Comparison of ENCODE assay signal across 22 cellular contexts in genomic region chr7:151511946-151512345, GRCh38. TPM values are rescaled to one million over a fixed set of nuclear protein-coding genes. Genes with fewer than 3 reads are reported as not detected.
DNase-seq lines count a peak whose midpoint lies in the region; ATAC-seq, FAIRE-seq and TF ChIP-seq lines count a peak whose summit lies in the region.
"Had no signal": no experiment of that assay in that cellular context is flagged by ENCODE, and none has a peak within 500 bp of the region (broad histone marks: within the 10 kb centered on the region; RNA-seq: fewer than 3 reads in every experiment).

No MANE protein-coding gene starts in this region.

- H3K9me3 ChIP-seq in heart left ventricle (no peaks in the 10 kb centered on the region), K562 (replicated peaks; ENCODE audit: control insufficient read depth, insufficient read depth, low read depth, low read length) (no peaks in the 10 kb centered on the region), testis (no peaks in the 10 kb centered on the region)
- H3K9me3 ChIP-seq: vagina had no signal

- 68 to 79% (median 71%) methylated on average over 4 of the region's 4 CpGs for WGBS in heart left ventricle, 4 donors
- 93% methylated on average over 4 of the region's 4 CpGs for WGBS in K562 (ENCODE audit: insufficient coverage, low coverage, missing lambda C conversion rate)
- WGBS in testis, 2 donors, result 61 to 83% methylated on average over 4 of the region's 4 CpGs

- no peak for FAIRE-seq in K562 (lab: Jason Lieb, UNC)

- H3K4me3 ChIP-seq in heart left ventricle, result no peak overlapping the region
- H3K4me3 ChIP-seq in K562, result no peak overlapping the region
- H3K4me3 ChIP-seq in testis, result no peak overlapping the region
- H3K4me3 ChIP-seq: smooth muscle cell, vagina had no signal

- no peak overlapping the region for H3K4me2 ChIP-seq in K562 (ENCODE audit: insufficient read depth, low read length)
- H3K4me2 ChIP-seq: smooth muscle cell had no signal

- TF ChIP-seq CTCF in heart left ventricle (IDR thresholded peaks at IDR 0.05) (no peak), K562 (IDR thresholded peaks at IDR 0.05 in 2 of 3, conservative IDR thresholded peaks at IDR 0.05 in 1 of 3; ENCODE audit: insufficient read depth in 2 of 3, low read depth in 1 of 3, low read length in 3 of 3) (no peak), testis (IDR thresholded peaks at IDR 0.05) (no peak)

- no peak overlapping the region for H3K27ac Mint-ChIP-seq in activated CD8-positive, alpha-beta memory T cell treated with anti-CD3 and anti-CD28 coated beads, Interleukin-2, amount 10 ng/mL, durations not matched to agents 7 days and 5 days
- H3K27ac Mint-ChIP-seq: IgD-negative memory B cell, nephron had no signal

- peak; percentile 14 for ATAC-seq in Right ventricle myocardium inferior
- ATAC-seq in heart left ventricle, result no peak
- ATAC-seq in K562, result no peak
- ATAC-seq in activated CD8-positive, alpha-beta memory T cell treated with anti-CD3 and anti-CD28 coated beads, Interleukin-2, amount 10 ng/mL, durations not matched to agents 7 days and 5 days, result no peak
- ATAC-seq in GM18502 (IDR thresholded peaks at IDR 0.05; ENCODE audit: poor library complexity, unreplicated experiment), result no peak
- ATAC-seq in GM19463 (IDR thresholded peaks at IDR 0.05; ENCODE audit: unreplicated experiment), result no peak

- H3K4me1 ChIP-seq in heart left ventricle (peaks cover 2 to 98% (median 64%) of the 10 kb centered on the region in 12 donors), K562 (replicated peaks in 1 of 2; ENCODE audit: control insufficient read depth in 2 of 2, insufficient read depth in 2 of 2, low read length in 2 of 2) (peaks cover 6 to 38% of the 10 kb centered on the region in 2 experiments), testis (peaks cover 23% of the 10 kb centered on the region)

- no peak for TF ChIP-seq RAD21 in K562 (CRISPR knock-in tag; conservative IDR thresholded peaks at IDR 0.05 in 1 of 2, IDR thresholded peaks at IDR 0.05 in 1 of 2)

- in situ Hi-C loops in K562 (cut with MboI), result no loop called here

- H3K27me3 ChIP-seq in heart left ventricle (no peaks in the 10 kb centered on the region), K562 (ENCODE audit: control insufficient read depth in 2 of 2, insufficient read depth in 2 of 2, low read length in 2 of 2) (no peaks in the 10 kb centered on the region), testis (no peaks in the 10 kb centered on the region)
- H3K27me3 ChIP-seq: vagina had no signal

- H3K36me3 ChIP-seq in heart left ventricle (no peaks in the 10 kb centered on the region), K562 (ENCODE audit: control insufficient read depth, insufficient read depth, low read length) (peaks cover 44% of the 10 kb centered on the region), testis (ENCODE audit: low read depth, missing control alignments) (no peaks in the 10 kb centered on the region)
- H3K36me3 ChIP-seq: vagina had no signal

- CTCF ChIA-PET in K562 (lab: Yijun Ruan, JAX; ENCODE audit: low intra/inter-chr PET ratio), result no interaction called here
- CTCF ChIA-PET in activated CD8-positive, alpha-beta memory T cell treated with anti-CD3 and anti-CD28 coated beads, Interleukin-2, amount 10 ng/mL, durations not matched to agents 7 days and 5 days (lab: Charles Lee), result no interaction called here

- H4K20me1 ChIP-seq in K562 (replicated peaks; ENCODE audit: control insufficient read depth, insufficient read depth, low read length), result peaks cover 76% of the 10 kb centered on the region

- no peak for TF ChIP-seq EP300 in K562 (IDR thresholded peaks at IDR 0.05; ENCODE audit: low read length)

- no peak overlapping the region for H2AFZ ChIP-seq in K562 (ENCODE audit: low read depth, low read length)

- POLR2A ChIA-PET in K562 (lab: Yijun Ruan, JAX), result no interaction called here

- no peak overlapping the region for H3K9ac ChIP-seq in K562 (ENCODE audit: insufficient read depth in 1 of 2, low read depth in 2 of 2, low read length in 2 of 2)

- peaks cover 100% of the 10 kb centered on the region for H3K79me2 ChIP-seq in K562 (ENCODE audit: control insufficient read depth, insufficient read depth, low read length)

- TF ChIP-seq POLR2A in heart left ventricle (IDR thresholded peaks at IDR 0.05) (no peak), K562 (conservative IDR thresholded peaks at IDR 0.05) (no peak), testis (IDR thresholded peaks at IDR 0.05) (no peak)

- intact Hi-C loops in Right ventricle myocardium inferior (cut with DNase I), result no loop called here
- intact Hi-C loops in heart left ventricle (cut with DNase I), result loop anchor here in 4 of 10 donors (5.0 to 10.0 kb wide), 3 partner anchors 40 to 1067 kb away; no protein-coding TSS in a partner anchor
- intact Hi-C loops in K562 (cut with micrococcal nuclease), result no loop called here
- intact Hi-C loops in testis (cut with DNase I; ENCODE audit: low total_unique reads), result no loop called here

- H3K4me3 Mint-ChIP-seq in activated CD8-positive, alpha-beta memory T cell treated with anti-CD3 and anti-CD28 coated beads, Interleukin-2, amount 10 ng/mL, durations not matched to agents 7 days and 5 days, result no peak overlapping the region
- H3K4me3 Mint-ChIP-seq: IgD-negative memory B cell, nephron had no signal

- no peaks in the 10 kb centered on the region for H3K27me3 Mint-ChIP-seq in activated CD8-positive, alpha-beta memory T cell treated with anti-CD3 and anti-CD28 coated beads, Interleukin-2, amount 10 ng/mL, durations not matched to agents 7 days and 5 days
- H3K27me3 Mint-ChIP-seq: CD4-positive, CD25-positive, alpha-beta regulatory T cell; IgD-negative memory B cell had no signal

- DNase-seq in Right ventricle myocardium inferior (ENCODE audit: missing footprints), result no peak
- no peak for DNase-seq in heart left ventricle
- DNase-seq in K562 (ENCODE audit: extremely low read depth in 1 of 4, low spot score in 3 of 4), result no peak
- peak; percentile 68 for DNase-seq in iris pigment epithelial cell (ENCODE audit: low read depth)
- no peak for DNase-seq in testis
- no peak for DNase-seq in activated CD8-positive, alpha-beta memory T cell treated with anti-CD3 and anti-CD28 coated beads, Interleukin-2, amount 10 ng/mL, durations not matched to agents 7 days and 5 days
- DNase-seq: activated CD4-positive, alpha-beta T cell treated with anti-CD3 and anti-CD28 coated beads for 48 hours; activated gamma-delta T cell; amniotic stem cell; CD4-positive, CD25-positive, alpha-beta regulatory T cell; DMS79; effector CD8-positive, alpha-beta T cell; NCI-H2029; NCI-H446 treated with DMSO at 0.1 percent for 48 hours; stimulated activated CD4-positive, alpha-beta T cell treated with anti-CD3 and anti-CD28 coated beads, Interleukin-4, amount 100 ng/mL, for 24 hours had no signal

- peaks cover 29% of the 10 kb centered on the region for H3K36me3 Mint-ChIP-seq in activated CD8-positive, alpha-beta memory T cell treated with anti-CD3 and anti-CD28 coated beads, Interleukin-2, amount 10 ng/mL, durations not matched to agents 7 days and 5 days
- H3K36me3 Mint-ChIP-seq: IgD-negative memory B cell had no signal

- H3K27ac ChIP-seq in heart left ventricle (peak overlapping the region in 4 of 12 donors; percentile 12 to 98 (median 18)), K562 (ENCODE audit: extremely low read depth, low read depth, low read length) (no peak overlapping the region), testis (peak overlapping the region; percentile 29 to 42)
- H3K27ac ChIP-seq: HL-60, vagina had no signal

- H3K9me1 ChIP-seq in K562 (ENCODE audit: control insufficient read depth, insufficient read depth, low read length), result peaks cover 6% of the 10 kb centered on the region

- peaks cover 57% of the 10 kb centered on the region for H3K4me1 Mint-ChIP-seq in activated CD8-positive, alpha-beta memory T cell treated with anti-CD3 and anti-CD28 coated beads, Interleukin-2, amount 10 ng/mL, durations not matched to agents 7 days and 5 days

- no peaks in the 10 kb centered on the region for H3K9me3 Mint-ChIP-seq in activated CD8-positive, alpha-beta memory T cell treated with anti-CD3 and anti-CD28 coated beads, Interleukin-2, amount 10 ng/mL, durations not matched to agents 7 days and 5 days (ENCODE audit: low read depth)
- H3K9me3 Mint-ChIP-seq: IgD-negative memory B cell had no signal

- no TSS peak for BruUV-seq in K562 (replicated peaks; lab: Mats Ljungman, UMichigan)

TF ChIP-seq in K562, 482 proteins besides CTCF, POLR2A, EP300 and RAD21 (continues in another document):
- TF ChIP-seq FOXA1 (IDR thresholded peaks at IDR 0.05; ENCODE audit: borderline replicate concordance), result no peak

RNA-seq across cellular contexts. Expression of gene RHEB, which starts 7.7 kb away (rescaled TPM):
- total RNA-seq in Right ventricle myocardium inferior (135 TPM), heart left ventricle (100 to 1,000 TPM in 6 of 9 donors, 10 to 100 TPM in 3; 81.4 to 155 (median 106) TPM), K562 (2014; rRNA removed) (122 and 126 TPM in 2 replicates), K562 (2014; rRNA removed; fragmentation: Illumina TruSeq; extraction: Trizol) (213 and 243 TPM in 2 replicates), K562 (2015; rRNA removed; fragmentation: Illumina TruSeq; extraction: Trizol) (168 and 182 TPM in 2 replicates), K562 (2021) (156 and 162 TPM in 2 replicates), testis (10 to 100 TPM; 59.4 to 74.6 TPM)
- polyA plus RNA-seq in heart left ventricle (100 to 1,000 TPM in 1 of 2 donors, 10 to 100 TPM in 1; 90.1 to 153 TPM), K562 (2011; rRNA removed) (139 and 249 TPM in 2 replicates), K562 (2014; fragmentation: Illumina TruSeq; extraction: Trizol) (152 and 189 TPM in 2 replicates), K562 (2014; fragmentation: Nextera tagmentation; extraction: Ambion mirVana) (10 to 100 TPM; 28.5 to 35.3 TPM), K562 (2014; rRNA removed) (205 and 230 TPM in 2 replicates), testis (ENCODE audit: insufficient read depth, low read depth, low replicate concordance) (88.1 TPM)
- 35.9 and 119 TPM in 2 replicates for total RNA-seq in K562 (2011; cell fraction: chromatin; rRNA removed; ENCODE audit: low replicate concordance)
- 22.3 and 24.1 TPM in 2 replicates for total RNA-seq in K562 (2011; cell fraction: nucleolus; rRNA removed)
- total RNA-seq in K562 (2011; cell fraction: nucleoplasm; rRNA removed), result 69.2 and 108 TPM in 2 replicates
- 56.0 and 60.3 TPM in 2 replicates for polyA plus RNA-seq in K562 (2011; cell fraction: cytosol; rRNA removed)
- polyA plus RNA-seq in K562 (2011; cell fraction: nucleus; rRNA removed), result 30.6 and 47.5 TPM in 2 replicates
- 144 and 166 TPM in 2 replicates for polyA plus RNA-seq in K562 (2012)
- 73.7 and 78.8 TPM in 2 replicates for polyA minus RNA-seq in K562 (2011; rRNA and poly(A)+ RNA removed)
- 30.4 and 62.8 TPM in 2 replicates for polyA minus RNA-seq in K562 (2011; cell fraction: cytosol; rRNA and poly(A)+ RNA removed)
- polyA minus RNA-seq in K562 (2011; cell fraction: nucleus; rRNA and poly(A)+ RNA removed), result 19.4 and 22.0 TPM in 2 replicates
- 10 to 100 TPM; 66.2 to 73.0 TPM for total RNA-seq in activated CD8-positive, alpha-beta memory T cell treated with anti-CD3 and anti-CD28 coated beads, Interleukin-2, amount 10 ng/mL, durations not matched to agents 7 days and 5 days
